ENCODE assay signal across 10 cellular contexts in the genomic region with DNA sequence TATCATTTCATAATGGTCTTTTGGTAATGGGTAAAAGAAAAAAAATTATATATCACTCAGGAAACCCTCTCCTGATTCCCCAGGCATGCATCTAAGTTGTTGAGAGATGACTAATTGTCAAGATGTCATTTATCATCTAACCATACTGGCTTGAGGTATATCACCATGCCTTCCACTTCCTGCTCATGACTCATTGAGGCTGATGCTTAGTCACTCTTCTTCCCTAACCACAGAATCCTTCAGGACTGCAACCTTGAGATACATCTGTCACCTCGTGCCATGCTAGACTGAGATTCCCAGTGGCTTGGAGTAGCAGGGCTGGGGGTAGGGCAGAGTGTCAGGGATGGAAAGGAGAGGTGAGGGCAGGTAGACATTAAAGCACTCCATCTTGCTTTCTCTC.
DNase-seq lines count a peak whose midpoint lies in the region; ATAC-seq and TF ChIP-seq lines count a peak whose summit lies in the region.
"Had no signal": no experiment of that assay in that cellular context is flagged by ENCODE, and none has a peak within 500 bp of the region (broad histone marks: within the 10 kb centered on the region; RNA-seq: fewer than 3 reads in every experiment).

No MANE protein-coding gene starts in this region.

- H3K4me1 ChIP-seq in left ventricle myocardium inferior: no peaks in the 10 kb centered on the region
- H3K4me1 ChIP-seq: heart left ventricle had no signal

- H3K27me3 ChIP-seq in left ventricle myocardium inferior (ENCODE audit: low read depth): no peaks in the 10 kb centered on the region
- H3K27me3 ChIP-seq: heart left ventricle had no signal

- no peaks in the 10 kb centered on the region for H3K4me1 Mint-ChIP-seq in T-helper 17 cell

- H3K4me3 ChIP-seq in astrocyte of the spinal cord (ENCODE audit: low read depth, low read length) (no peak overlapping the region), left ventricle myocardium inferior (no peak overlapping the region)
- H3K4me3 ChIP-seq: heart left ventricle had no signal

- no peaks in the 10 kb centered on the region for H3K9me3 ChIP-seq in left ventricle myocardium inferior (replicated peaks)
- no peaks in the 10 kb centered on the region for H3K9me3 ChIP-seq in T-helper 17 cell (ENCODE audit: control insufficient read depth, low read length, poor library complexity, severe bottlenecking)

- no peak for TF ChIP-seq CTCF in astrocyte of the spinal cord (IDR thresholded peaks at IDR 0.05; ENCODE audit: low read depth, low read length)
- no peak for TF ChIP-seq CTCF in left ventricle myocardium inferior (IDR thresholded peaks at IDR 0.05; ENCODE audit: borderline replicate concordance)

- ATAC-seq in GM19324 (IDR thresholded peaks at IDR 0.05; ENCODE audit: low FRiP score, unreplicated experiment): peak; percentile 35
- ATAC-seq in T-helper 17 cell: no peak
- ATAC-seq: heart left ventricle had no signal

- no peak overlapping the region for H3K27ac ChIP-seq in left ventricle myocardium inferior (replicated peaks)
- H3K27ac ChIP-seq: heart left ventricle had no signal

- H3K4me3 Mint-ChIP-seq in T-helper 17 cell: no peak overlapping the region

- no peak overlapping the region for H3K27ac Mint-ChIP-seq in T-helper 17 cell

- H3K36me3 ChIP-seq in left ventricle myocardium inferior: no peaks in the 10 kb centered on the region
- H3K36me3 ChIP-seq: heart left ventricle had no signal

- intact Hi-C loops in left ventricle myocardium inferior (cut with micrococcal nuclease): no loop called here

- DNase-seq in KBM-7 (peak; percentile 3), astrocyte of the spinal cord (ENCODE audit: low read depth, low spot score) (peak; percentile 93), non-pigmented ciliary epithelial cell (ENCODE audit: low read depth) (peak; percentile 93), NCI-H187 (lab: John Stamatoyannopoulos, UW) (no peak), left ventricle myocardium inferior (no peak), T-helper 17 cell (no peak)
- no peak for DNase-seq in stimulated activated CD4-positive, alpha-beta T cell treated with anti-CD3 and anti-CD28 coated beads, Interleukin-15, amount 100 ng/mL, for 24 hours
- DNase-seq: heart left ventricle, NCI-H1092 treated with DMSO at 0.1 percent for 48 hours had no signal

- no peaks in the 10 kb centered on the region for H3K27me3 Mint-ChIP-seq in T-helper 17 cell

- no peaks in the 10 kb centered on the region for H3K36me3 Mint-ChIP-seq in T-helper 17 cell (ENCODE audit: low read depth)

- in situ Hi-C loops in KBM-7 (cut with MboI; ENCODE audit: low pct_unique_long_range_greater_than_20kb, low sequenced_read_pairs) (no loop called here), astrocyte of the spinal cord (cut with HindIII; ENCODE audit: low sequenced_read_pairs) (no loop called here)

Comparison
In these comparisons a context has a peak if more than half of its experiments do, and no peak if none do; other contexts are left out.
1. DNase-seq: peak in KBM-7 (single experiment), astrocyte of the spinal cord (single experiment) and non-pigmented ciliary epithelial cell (single experiment); none in NCI-H187 (0 of 2), stimulated activated CD4-positive, alpha-beta T cell treated with anti-CD3 and anti-CD28 coated beads, Interleukin-15, amount 100 ng/mL, for 24 hours (single experiment), left ventricle myocardium inferior (single experiment) and T-helper 17 cell (0 of 3).